In genomic region chr22:36548606-36549005, GRCh38 we compare ENCODE assay signal across 1 cellular context.
TF ChIP-seq lines count a peak whose summit lies in the region.

No MANE protein-coding gene starts in this region.

TF ChIP-seq in H1, 55 proteins besides CTCF, POLR2A, EP300 and RAD21:
- TF ChIP-seq ZNF274 (IDR thresholded peaks at IDR 0.05; ENCODE audit: borderline replicate concordance, extremely low read depth, low read length) = no peak
- no peak for TF ChIP-seq CHD2 (IDR thresholded peaks at IDR 0.05; ENCODE audit: low read length)
- TF ChIP-seq BCL11A (IDR thresholded peaks at IDR 0.05; ENCODE audit: low read depth in 2 of 2, low read length in 2 of 2) = no peak
- no peak for TF ChIP-seq FOSL1 (IDR thresholded peaks at IDR 0.05; ENCODE audit: insufficient read depth, low read depth, low read length)
TF ChIP-seq in H1: peak in this region for 0.
